8 cellular contexts compared by ENCODE assay signal in genomic region chr11:62856333-62856910, GRCh38. TPM values are rescaled to one million over a fixed set of nuclear protein-coding genes. Genes with fewer than 3 reads are reported as not detected.
A peak's percentile ranks its signal among the peaks of the same experiment; 100 is the strongest.
DNase-seq lines count a peak whose midpoint lies in the region; ATAC-seq and TF ChIP-seq lines count a peak whose summit lies in the region.

No MANE protein-coding gene starts in this region.

- H2AK5ac ChIP-seq in mesendoderm (ENCODE audit: low read length) = peak overlapping the region; percentile 12

- peaks cover 19% of the 10 kb centered on the region for H3K36me3 ChIP-seq in mesendoderm (ENCODE audit: control insufficient read depth, insufficient read depth, low read length)

- no peak overlapping the region for H4K5ac ChIP-seq in mesendoderm (ENCODE audit: low read length)

- H4K8ac ChIP-seq in mesendoderm (ENCODE audit: low read depth, low read length) = no peak overlapping the region

- peak overlapping the region; percentile 21 for H3K4me2 ChIP-seq in mesendoderm (ENCODE audit: low read length)

- no peaks in the 10 kb centered on the region for H3K27me3 ChIP-seq in mesendoderm (ENCODE audit: insufficient read depth, low read length, poor library complexity)

- H3K27me3 Mint-ChIP-seq in Calu3 (ENCODE audit: unreplicated experiment) = no peaks in the 10 kb centered on the region
- H3K27me3 Mint-ChIP-seq in IgD-negative memory B cell = no peaks in the 10 kb centered on the region
- H3K27me3 Mint-ChIP-seq in MCF 10A (ENCODE audit: insufficient read depth, unreplicated experiment) = no peaks in the 10 kb centered on the region

- CTCF ChIA-PET in Calu3 (lab: Charles Lee) = interaction anchor here (0.7 to 1.2 kb wide), 3 partner anchors 11 to 28 kb away, joined by 3 to 4 read pairs (median 3); no protein-coding TSS in a partner anchor
- CTCF ChIA-PET in MCF 10A (lab: Yijun Ruan, JAX) = interaction anchor here (0.7 to 4.2 kb wide), 8 partner anchors 8 to 70 kb away, joined by 3 to 31 read pairs (median 4); partner anchors contain the start of genes SLC3A2 and TMEM179B

- H3K27ac Mint-ChIP-seq in Calu3 (ENCODE audit: unreplicated experiment) (peak overlapping the region; percentile 98), IgD-negative memory B cell (peak overlapping the region; percentile 89 to 99 (median 98)), MCF 10A (ENCODE audit: low read depth, unreplicated experiment) (peak overlapping the region; percentile 64)

- H3K9me3 Mint-ChIP-seq in Calu3 (ENCODE audit: low read depth, unreplicated experiment) (no peaks in the 10 kb centered on the region), IgD-negative memory B cell (no peaks in the 10 kb centered on the region), MCF 10A (ENCODE audit: unreplicated experiment) (no peaks in the 10 kb centered on the region)

- peak overlapping the region; percentile 94 for H3K9ac ChIP-seq in mesendoderm (ENCODE audit: low read length)

- peaks cover 1% of the 10 kb centered on the region for H3K79me1 ChIP-seq in mesendoderm (ENCODE audit: low read length)

- peak overlapping the region; percentile 62 for H3K27ac ChIP-seq in mesendoderm (ENCODE audit: low read depth, low read length)

- peaks cover 5% of the 10 kb centered on the region for H3K4me1 ChIP-seq in mesendoderm (ENCODE audit: control insufficient read depth, low read depth, low read length)

- peak overlapping the region; percentile 90 for H2BK5ac ChIP-seq in mesendoderm (ENCODE audit: low read length)

- ATAC-seq in HG02610 (IDR thresholded peaks at IDR 0.05; ENCODE audit: unreplicated experiment) = no peak

- H3K4me3 Mint-ChIP-seq in Calu3 (ENCODE audit: low read depth, unreplicated experiment) (peak overlapping the region; percentile 61), IgD-negative memory B cell (peak overlapping the region; percentile 97 to 99 (median 98)), MCF 10A (ENCODE audit: unreplicated experiment) (peak overlapping the region; percentile 94)

- BruUV-seq in Calu3 (replicated peaks; lab: Mats Ljungman, UMichigan) = TSS peak; percentile 89
- BruUV-seq in MCF 10A (replicated peaks; lab: Mats Ljungman, UMichigan) = TSS peak; percentile 92

- DNase-seq in Calu3 (no peak), MCF 10A (ENCODE audit: unreplicated experiment) (no peak), mesendoderm (no peak), HCEC 1CT (no peak), hypothalamus (lab: John Stamatoyannopoulos, UW) (no peak), nucleus accumbens (lab: John Stamatoyannopoulos, UW) (no peak)

- no peak overlapping the region for H2BK120ac ChIP-seq in mesendoderm (ENCODE audit: low read depth, low read length)

- peak overlapping the region; percentile 55 for H3K18ac ChIP-seq in mesendoderm (ENCODE audit: low read length)

- H3K4me1 Mint-ChIP-seq in Calu3 (ENCODE audit: low read depth, unreplicated experiment) (peaks cover 42% of the 10 kb centered on the region), IgD-negative memory B cell (peaks cover 32 to 40% (median 38%) of the 10 kb centered on the region in 3 donors), MCF 10A (ENCODE audit: insufficient read depth, unreplicated experiment) (peaks cover 33% of the 10 kb centered on the region)

- H3K23ac ChIP-seq in mesendoderm (ENCODE audit: low read length) = peak overlapping the region; percentile 10

- no CpG with 5 or more reads among the region's 20 CpGs for WGBS in mesendoderm (ENCODE audit: extremely low coverage, insufficient coverage, low lambda C conversion rate)

- intact Hi-C loops in Calu3 (cut with micrococcal nuclease; ENCODE audit: unreplicated experiment) (no loop called here), MCF 10A (cut with micrococcal nuclease) (loop anchor here (1.0 to 2.0 kb wide), 2 partner anchors 15 to 24 kb away; partner anchors contain the start of gene SLC3A2)

- no peak for TF ChIP-seq CTCF in Calu3 (IDR thresholded peaks at IDR 0.05; ENCODE audit: unreplicated experiment)
- no peak for TF ChIP-seq CTCF in MCF 10A (IDR thresholded peaks at IDR 0.05; ENCODE audit: unreplicated experiment)

- peak overlapping the region; percentile 87 for H3K4ac ChIP-seq in mesendoderm (ENCODE audit: low read depth, low read length)

- no peak overlapping the region for H2BK15ac ChIP-seq in mesendoderm (replicated peaks; ENCODE audit: low read depth)

- POLR2A ChIA-PET in MCF 10A (lab: Yijun Ruan, JAX) = interaction anchor here (0.6 to 9.9 kb wide), 43 partner anchors 7 to 1373 kb away, joined by 3 to 344 read pairs (median 8); partner anchors contain the start of genes AHNAK, C11orf98, CSKMT and EEF1G

- H3K36me3 Mint-ChIP-seq in Calu3 (ENCODE audit: insufficient read depth, unreplicated experiment) (peaks cover 74% of the 10 kb centered on the region), IgD-negative memory B cell (no peaks in the 10 kb centered on the region), MCF 10A (ENCODE audit: insufficient read depth, unreplicated experiment) (peaks cover 55% of the 10 kb centered on the region)

- H3K56ac ChIP-seq in mesendoderm (ENCODE audit: low read length) = peak overlapping the region; percentile 96

- peak overlapping the region; percentile 59 for H3K4me3 ChIP-seq in mesendoderm (ENCODE audit: low read length)

- peaks cover 80% of the 10 kb centered on the region for H3K79me2 ChIP-seq in mesendoderm (ENCODE audit: control insufficient read depth, insufficient read depth, low read length)

RNA-seq across cellular contexts. Expression of gene WDR74, which starts 17.0 kb away (rescaled TPM):
- total RNA-seq in Calu3 (2022) (87.7 and 97.4 TPM in 2 replicates), MCF 10A (2022) (91.3 and 115 TPM in 2 replicates)
- polyA plus RNA-seq in IgD-negative memory B cell = 57.5 TPM
- 71.5 TPM for polyA plus RNA-seq in mesendoderm (2013, experiment 1 of 2)
- polyA plus RNA-seq in mesendoderm (2013, experiment 2 of 2) = 71.4 TPM

RNA-seq across cellular contexts. Expression of gene TEX54, which starts 23.8 kb away (rescaled TPM):
- total RNA-seq in Calu3 (2022) = not detected in 2 replicates
- polyA plus RNA-seq in IgD-negative memory B cell = not detected
- total RNA-seq in MCF 10A (2022) = not detected in 2 replicates
- polyA plus RNA-seq in mesendoderm (2013, experiment 1 of 2) = not detected
- not detected for polyA plus RNA-seq in mesendoderm (2013, experiment 2 of 2)

RNA-seq across cellular contexts. Expression of gene SLC3A2, which starts 24.3 kb away (rescaled TPM):
- total RNA-seq in Calu3 (2022) (410 and 444 TPM in 2 replicates), MCF 10A (2022) (838 and 896 TPM in 2 replicates)
- 111 TPM for polyA plus RNA-seq in IgD-negative memory B cell
- 325 TPM for polyA plus RNA-seq in mesendoderm (2013, experiment 1 of 2)
- 333 TPM for polyA plus RNA-seq in mesendoderm (2013, experiment 2 of 2)

RNA-seq across cellular contexts. Expression of gene STX5, which starts 24.6 kb away (rescaled TPM):
- total RNA-seq in Calu3 (2022) (38.3 and 39.2 TPM in 2 replicates), MCF 10A (2022) (71.8 and 72.0 TPM in 2 replicates)
- 39.8 TPM for polyA plus RNA-seq in IgD-negative memory B cell
- 20.0 TPM for polyA plus RNA-seq in mesendoderm (2013, experiment 1 of 2)
- 19.2 TPM for polyA plus RNA-seq in mesendoderm (2013, experiment 2 of 2)

RNA-seq across cellular contexts. Expression of gene NXF1, which starts 51.2 kb away (rescaled TPM):
- total RNA-seq in Calu3 (2022) (48.0 and 51.6 TPM in 2 replicates), MCF 10A (2022) (47.6 and 53.3 TPM in 2 replicates)
- polyA plus RNA-seq in IgD-negative memory B cell = 67.6 TPM
- polyA plus RNA-seq in mesendoderm (2013, experiment 1 of 2) = 54.5 TPM
- polyA plus RNA-seq in mesendoderm (2013, experiment 2 of 2) = 52.7 TPM
